In genomic region chr2:55985406-55985805, GRCh38 we compare ENCODE assay signal across 13 cellular contexts.
DNase-seq lines count a peak whose midpoint lies in the region; ATAC-seq, FAIRE-seq and TF ChIP-seq lines count a peak whose summit lies in the region.
"Had no signal": no experiment of that assay in that cellular context is flagged by ENCODE, and none has a peak within 500 bp of the region (broad histone marks: within the 10 kb centered on the region; RNA-seq: fewer than 3 reads in every experiment).

No MANE protein-coding gene starts in this region.

- CTCF ChIA-PET in HepG2 (lab: Yijun Ruan, JAX; ENCODE audit: low intra/inter-chr PET ratio, low total read pairs): no interaction called here

- no peaks in the 10 kb centered on the region for H4K20me1 ChIP-seq in HepG2 (ENCODE audit: insufficient read depth, low read length)

- no peaks in the 10 kb centered on the region for H3K27me3 ChIP-seq in HepG2 (ENCODE audit: control insufficient read depth in 1 of 2, insufficient read depth in 2 of 2, low read length in 2 of 2)
- H3K27me3 ChIP-seq: neural progenitor cell had no signal

- no peak for TF ChIP-seq RAD21 in HepG2 (CRISPR knock-in tag; IDR thresholded peaks at IDR 0.05)

- no peak for TF ChIP-seq POLR2A in HepG2 (IDR thresholded peaks at IDR 0.05; ENCODE audit: insufficient read depth in 1 of 2, low read depth in 2 of 2, low read length in 2 of 2)

- H3K36me3 ChIP-seq in HepG2 (replicated peaks in 1 of 2; ENCODE audit: control insufficient read depth in 1 of 2, insufficient read depth in 2 of 2, low read length in 2 of 2): no peaks in the 10 kb centered on the region
- H3K36me3 ChIP-seq: neural progenitor cell had no signal

- in situ Hi-C loops in HepG2 (cut with HindIII; ENCODE audit: extremely low pct_ligation_motif_present, low pct_unique_long_range_greater_than_20kb): no loop called here

- H3K9ac ChIP-seq in HepG2 (ENCODE audit: insufficient read depth, low read depth, low read length): no peak overlapping the region
- H3K9ac ChIP-seq: neural progenitor cell had no signal

- H3K79me2 ChIP-seq in HepG2 (ENCODE audit: insufficient read depth, low read length): no peaks in the 10 kb centered on the region

- H2AFZ ChIP-seq in HepG2 (ENCODE audit: low read length): no peak overlapping the region
- H2AFZ ChIP-seq: neural progenitor cell had no signal

- TF ChIP-seq CTCF in fibroblast of villous mesenchyme (IDR thresholded peaks at IDR 0.05; ENCODE audit: insufficient read depth, low read depth, low read length): no peak
- no peak for TF ChIP-seq CTCF in HepG2 (CRISPR knock-in tag; IDR thresholded peaks at IDR 0.05)

- no TSS peak for BruUV-seq in HepG2 (replicated peaks; lab: Mats Ljungman, UMichigan)

- POLR2A ChIA-PET in HepG2 (lab: Yijun Ruan, JAX): no interaction called here

- H3K9me3 ChIP-seq in HepG2 (ENCODE audit: low read length): no peaks in the 10 kb centered on the region

- ATAC-seq in GM18870 (IDR thresholded peaks at IDR 0.05; ENCODE audit: unreplicated experiment) (peak; percentile 93), GM21825 (IDR thresholded peaks at IDR 0.05; ENCODE audit: unreplicated experiment) (peak; percentile 94), HG03442 (IDR thresholded peaks at IDR 0.05; ENCODE audit: unreplicated experiment) (peak; percentile 89), HepG2 (no peak)

- TF ChIP-seq EP300 in HepG2 (IDR thresholded peaks at IDR 0.05; ENCODE audit: low read depth in 2 of 2, low read length in 2 of 2) (no peak), HepG2 (CRISPR knock-in tag; IDR thresholded peaks at IDR 0.05; ENCODE audit: borderline replicate concordance) (no peak)

- FAIRE-seq in HepG2 (lab: Jason Lieb, UNC): no peak
- FAIRE-seq: urothelium cell line had no signal

- no peak overlapping the region for H3K4me2 ChIP-seq in HepG2 (ENCODE audit: low read depth, low read length)
- H3K4me2 ChIP-seq: neural progenitor cell had no signal

- H3K27ac ChIP-seq in HepG2 (ENCODE audit: extremely low read length, insufficient read depth, low read length): no peak overlapping the region
- H3K27ac ChIP-seq: coronary artery, HL-60, neural progenitor cell had no signal

- DNase-seq in fibroblast of villous mesenchyme (ENCODE audit: low read depth) (peak; percentile 41), COLO668 (lab: John Stamatoyannopoulos, UW; ENCODE audit: unreplicated experiment) (no peak), HepG2 (ENCODE audit: low spot score) (no peak), NCI-H1092 (lab: John Stamatoyannopoulos, UW) (no peak)
- no peak for DNase-seq in activated CD8-positive, alpha-beta memory T cell treated with anti-CD3 and anti-CD28 coated beads, Interleukin-2, amount 50 U/mL, for 48 hours
- DNase-seq: DMS153 had no signal

- no peaks in the 10 kb centered on the region for H3K4me1 ChIP-seq in HepG2 (ENCODE audit: insufficient read depth, low read length)

- intact Hi-C loops in HepG2 (cut with micrococcal nuclease; ENCODE audit: unreplicated experiment): no loop called here

- WGBS in HepG2 (ENCODE audit: low lambda C conversion rate): 42% methylated on average over 1 of the region's 1 CpG

- H3K4me3 ChIP-seq in fibroblast of villous mesenchyme (ENCODE audit: low read depth, low read length) (no peak overlapping the region), HepG2 (replicated peaks in 1 of 3; ENCODE audit: insufficient read depth in 1 of 3, low read depth in 2 of 3, low read length in 3 of 3) (no peak overlapping the region)
- H3K4me3 ChIP-seq: coronary artery, neural progenitor cell had no signal

TF ChIP-seq in HepG2, 621 proteins besides CTCF, POLR2A, EP300 and RAD21:
- TF ChIP-seq, protein P1, sequence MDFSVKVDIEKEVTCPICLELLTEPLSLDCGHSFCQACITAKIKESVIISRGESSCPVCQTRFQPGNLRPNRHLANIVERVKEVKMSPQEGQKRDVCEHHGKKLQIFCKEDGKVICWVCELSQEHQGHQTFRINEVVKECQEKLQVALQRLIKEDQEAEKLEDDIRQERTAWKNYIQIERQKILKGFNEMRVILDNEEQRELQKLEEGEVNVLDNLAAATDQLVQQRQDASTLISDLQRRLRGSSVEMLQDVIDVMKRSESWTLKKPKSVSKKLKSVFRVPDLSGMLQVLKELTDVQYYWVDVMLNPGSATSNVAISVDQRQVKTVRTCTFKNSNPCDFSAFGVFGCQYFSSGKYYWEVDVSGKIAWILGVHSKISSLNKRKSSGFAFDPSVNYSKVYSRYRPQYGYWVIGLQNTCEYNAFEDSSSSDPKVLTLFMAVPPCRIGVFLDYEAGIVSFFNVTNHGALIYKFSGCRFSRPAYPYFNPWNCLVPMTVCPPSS (IDR thresholded peaks at IDR 0.05): no peak
- TF ChIP-seq WIZ (CRISPR knock-in tag; IDR thresholded peaks at IDR 0.05): no peak
- TF ChIP-seq ZMYM4 (CRISPR knock-in tag; IDR thresholded peaks at IDR 0.05): no peak
- TF ChIP-seq ETS1 (CRISPR knock-in tag; IDR thresholded peaks at IDR 0.05): no peak
- TF ChIP-seq LCORL (IDR thresholded peaks at IDR 0.05): no peak
- no peak for TF ChIP-seq LCORL (CRISPR knock-in tag; IDR thresholded peaks at IDR 0.05)
TF ChIP-seq in HepG2: peak in this region for 0.
